1 cellular context compared by ENCODE assay signal in genomic region chr15:64895285-64896065, GRCh38.
TF ChIP-seq lines count a peak whose summit lies in the region.

No MANE protein-coding gene starts in this region.

TF ChIP-seq in GM12878, 131 proteins besides CTCF, POLR2A, EP300 and RAD21 (continued from another document):
- no peak for TF ChIP-seq IRF5 (IDR thresholded peaks at IDR 0.05; ENCODE audit: borderline replicate concordance)
- TF ChIP-seq BCLAF1 (IDR thresholded peaks at IDR 0.05) = no peak
- TF ChIP-seq CUX1 (IDR thresholded peaks at IDR 0.05; ENCODE audit: insufficient replicate concordance, low read depth, low read length) = no peak
- no peak for TF ChIP-seq ZNF24 (IDR thresholded peaks at IDR 0.05)
- no peak for TF ChIP-seq PML (IDR thresholded peaks at IDR 0.05; ENCODE audit: low read length)
